Comparison of ENCODE assay signal across 8 cellular contexts in the genomic region with DNA sequence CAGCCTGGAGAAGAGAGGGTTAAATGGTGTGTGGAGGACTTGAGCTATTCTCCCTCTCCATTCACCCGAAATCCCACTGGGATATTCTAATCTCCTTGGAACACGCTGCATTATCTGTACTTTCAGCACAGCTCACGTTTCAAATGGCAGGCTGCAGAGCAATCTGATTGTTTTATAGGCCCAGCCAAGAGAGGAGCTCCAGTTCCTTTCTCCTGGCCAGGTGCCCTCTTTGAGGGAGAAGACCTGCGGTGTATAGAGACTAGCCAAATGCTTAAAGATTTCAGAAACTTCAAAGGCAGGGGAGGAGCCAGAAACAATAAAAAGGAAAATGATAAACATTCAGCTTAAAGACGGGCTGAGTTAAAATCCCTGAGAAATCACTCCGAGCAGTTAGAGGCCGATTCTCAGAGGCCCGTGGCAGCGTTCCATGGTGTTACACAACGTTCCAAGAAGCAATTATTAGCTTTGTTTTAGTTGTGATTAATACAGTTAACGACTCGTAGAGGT.
A peak's percentile ranks its signal among the peaks of the same experiment; 100 is the strongest.
DNase-seq lines count a peak whose midpoint lies in the region; ATAC-seq and TF ChIP-seq lines count a peak whose summit lies in the region.

No MANE protein-coding gene starts in this region.

- intact Hi-C loops in thyroid gland (cut with DNase I) (no loop called here), CD14-positive monocyte (cut with micrococcal nuclease) (loop anchor here in 1 of 2 donors (10.0 kb wide), 1 partner anchor 119 kb away; no protein-coding TSS in a partner anchor)

- WGBS in thyroid gland, 2 donors, result 33 to 47% methylated on average over 12 of the region's 12 CpGs

- H3K36me3 ChIP-seq in brain microvascular endothelial cell (replicated peaks), result no peaks in the 10 kb centered on the region
- no peaks in the 10 kb centered on the region for H3K36me3 ChIP-seq in thyroid gland

- H3K27ac Mint-ChIP-seq in CD14-positive monocyte, result no peak overlapping the region

- no peaks in the 10 kb centered on the region for H3K4me1 ChIP-seq in thyroid gland

- no peak for ATAC-seq in HG02798 (IDR thresholded peaks at IDR 0.05; ENCODE audit: poor library complexity, unreplicated experiment)

- no peak overlapping the region for H3K4me3 Mint-ChIP-seq in CD14-positive monocyte

- H3K27me3 Mint-ChIP-seq in CD14-positive monocyte (ENCODE audit: low read depth in 3 of 3), result peaks cover 1 to 2% (median 1%) of the 10 kb centered on the region in 3 donors

- H3K27me3 ChIP-seq in brain microvascular endothelial cell (replicated peaks), result no peaks in the 10 kb centered on the region
- no peaks in the 10 kb centered on the region for H3K27me3 ChIP-seq in thyroid gland

- TF ChIP-seq CTCF in brain microvascular endothelial cell (IDR thresholded peaks at IDR 0.05; ENCODE audit: low read depth, low read length, missing control alignments) (no peak), thyroid gland (IDR thresholded peaks at IDR 0.05) (no peak), CD14-positive monocyte (IDR thresholded peaks at IDR 0.05) (no peak)

- TF ChIP-seq POLR2A in thyroid gland (IDR thresholded peaks at IDR 0.05), result no peak

- H3K9me3 ChIP-seq in thyroid gland, result no peaks in the 10 kb centered on the region

- peaks cover 41% of the 10 kb centered on the region for H3K4me1 Mint-ChIP-seq in CD14-positive monocyte

- H3K36me3 Mint-ChIP-seq in CD14-positive monocyte, result peaks cover 0 to 10% of the 10 kb centered on the region in 2 donors

- in situ Hi-C loops in brain microvascular endothelial cell (cut with HindIII; ENCODE audit: low pct_ligation_motif_present, low sequenced_read_pairs), result no loop called here

- no peak overlapping the region for H3K4me3 ChIP-seq in brain microvascular endothelial cell (ENCODE audit: low read depth, low read length)
- H3K4me3 ChIP-seq in thyroid gland (replicated peaks in 1 of 3), result no peak overlapping the region

- DNase-seq in LoVo (ENCODE audit: low spot score) (peak; percentile 70), brain microvascular endothelial cell (peak; percentile 56), left kidney (ENCODE audit: low read depth, low spot score) (peak; percentile 64), thyroid gland (peak; percentile 20 to 42), CD14-positive monocyte (ENCODE audit: low spot score) (no peak), epidermal melanocyte (ENCODE audit: insufficient read length, low spot score) (no peak)
- no peak for DNase-seq in stimulated activated CD4-positive, alpha-beta T cell treated with anti-CD3 and anti-CD28 coated beads, Interleukin-1b, Interleukin-23, amount 100 ng/mL, for 48 hours

- no peak overlapping the region for H3K27ac ChIP-seq in brain microvascular endothelial cell
- H3K27ac ChIP-seq in thyroid gland, result no peak overlapping the region

- no peaks in the 10 kb centered on the region for H3K9me3 Mint-ChIP-seq in CD14-positive monocyte

Comparison
In these comparisons a context has a peak if more than half of its experiments do, and no peak if none do; other contexts are left out.
1. DNase-seq: peak in LoVo (single experiment), brain microvascular endothelial cell (single experiment), left kidney (single experiment) and thyroid gland (2 of 2); none in CD14-positive monocyte (single experiment), stimulated activated CD4-positive, alpha-beta T cell treated with anti-CD3 and anti-CD28 coated beads, Interleukin-1b, Interleukin-23, amount 100 ng/mL, for 48 hours (single experiment) and epidermal melanocyte (single experiment).